1 cellular context compared by ENCODE assay signal in genomic region chr3:4752201-4753072, GRCh38.
TF ChIP-seq lines count a peak whose summit lies in the region.

No MANE protein-coding gene starts in this region.

TF ChIP-seq in HepG2, 621 proteins besides CTCF, POLR2A, EP300 and RAD21 (continued from another document and continues in another):
- TF ChIP-seq CEBPZ (IDR thresholded peaks at IDR 0.05; ENCODE audit: low read length), result no peak
- TF ChIP-seq MEIS1 (CRISPR knock-in tag; IDR thresholded peaks at IDR 0.05; ENCODE audit: borderline replicate concordance), result peak; percentile 81; the same call in 1 of the 2 replicates
- TF ChIP-seq ATRX (CRISPR knock-in tag; IDR thresholded peaks at IDR 0.05; ENCODE audit: borderline replicate concordance), result no peak
- no peak for TF ChIP-seq HOXA5 (CRISPR knock-in tag; IDR thresholded peaks at IDR 0.05)
- TF ChIP-seq ETV5 (CRISPR knock-in tag; IDR thresholded peaks at IDR 0.05; ENCODE audit: borderline replicate concordance), result peak; percentile 82
- no peak for TF ChIP-seq SUZ12 (IDR thresholded peaks at IDR 0.05; ENCODE audit: low read depth, low read length)
- TF ChIP-seq ZBED4 (CRISPR knock-in tag; IDR thresholded peaks at IDR 0.05; ENCODE audit: borderline replicate concordance), result peak; percentile 30; the same call in 1 of the 2 replicates
- TF ChIP-seq ARID4A (CRISPR knock-in tag; IDR thresholded peaks at IDR 0.05; ENCODE audit: borderline replicate concordance), result peak; percentile 73; the same call in 1 of the 2 replicates
- no peak for TF ChIP-seq DMTF1 (CRISPR knock-in tag; IDR thresholded peaks at IDR 0.05)
- TF ChIP-seq CSRNP1 (CRISPR knock-in tag; IDR thresholded peaks at IDR 0.05), result no peak
- no peak for TF ChIP-seq ZNF674 (CRISPR knock-in tag; IDR thresholded peaks at IDR 0.05; ENCODE audit: low read depth)
- 0 out of 2 replicates have a peak, but pooled peaks have one; percentile 28 for TF ChIP-seq ZNF747 (CRISPR knock-in tag; IDR thresholded peaks at IDR 0.05; ENCODE audit: borderline replicate concordance)
- TF ChIP-seq ZFX (CRISPR knock-in tag; IDR thresholded peaks at IDR 0.05; ENCODE audit: low read depth), result peak; percentile 53; the same call in 1 of the 2 replicates
- peak; percentile 100 for TF ChIP-seq POGK (CRISPR knock-in tag; conservative IDR thresholded peaks at IDR 0.05)
- no peak for TF ChIP-seq REPIN1 (CRISPR knock-in tag; IDR thresholded peaks at IDR 0.05; ENCODE audit: borderline replicate concordance, low read depth)
- no peak for TF ChIP-seq ZBTB10 (CRISPR knock-in tag; IDR thresholded peaks at IDR 0.05; ENCODE audit: borderline replicate concordance)
- no peak for TF ChIP-seq CBX2 (IDR thresholded peaks at IDR 0.05; ENCODE audit: low read depth, low read length)
- TF ChIP-seq CBX2 (CRISPR knock-in tag; IDR thresholded peaks at IDR 0.05; ENCODE audit: low read depth), result no peak
- TF ChIP-seq ZNF3 (CRISPR knock-in tag; IDR thresholded peaks at IDR 0.05), result no peak
- no peak for TF ChIP-seq SYNCRIP (IDR thresholded peaks at IDR 0.05; ENCODE audit: insufficient read depth, low read depth, low read length)
- TF ChIP-seq ESRRA (CRISPR knock-in tag; IDR thresholded peaks at IDR 0.05; ENCODE audit: low read depth), result 0 out of 2 replicates have a peak, but pooled peaks have one; percentile 59
- peak; percentile 59; the same call in 1 of the 2 replicates for TF ChIP-seq ZNF224 (CRISPR knock-in tag; IDR thresholded peaks at IDR 0.05)
- no peak for TF ChIP-seq ZNF770 (CRISPR knock-in tag; IDR thresholded peaks at IDR 0.05)
- peak; percentile 62; the same call in 1 of the 2 replicates for TF ChIP-seq YEATS4 (CRISPR knock-in tag; IDR thresholded peaks at IDR 0.05; ENCODE audit: borderline replicate concordance)
